In genomic region chr9:30089428-30089827, GRCh38 we compare ENCODE assay signal across 6 cellular contexts.
"Had no signal": no experiment of that assay in that cellular context is flagged by ENCODE, and none has a peak within 500 bp of the region (broad histone marks: within the 10 kb centered on the region; RNA-seq: fewer than 3 reads in every experiment).

No MANE protein-coding gene starts in this region.

- H3K27ac ChIP-seq: GM23248 had no signal

- H3K9ac ChIP-seq: GM23248 had no signal

- DNase-seq: GM23248, GOT3, H7, HCEC 1CT, IMR-90 had no signal

- ATAC-seq: K562 had no signal

- H2AFZ ChIP-seq: GM23248 had no signal

- H3K4me3 ChIP-seq: GM23248, K562 had no signal
